ENCODE assay signal across 8 cellular contexts in genomic region chr12:95117178-95117599, GRCh38. TPM values are rescaled to one million over a fixed set of nuclear protein-coding genes. Genes with fewer than 3 reads are reported as not detected.
DNase-seq lines count a peak whose midpoint lies in the region; ATAC-seq and TF ChIP-seq lines count a peak whose summit lies in the region.

No MANE protein-coding gene starts in this region.

- no peak for TF ChIP-seq POLR2A in HCT116 (IDR thresholded peaks at IDR 0.05; ENCODE audit: borderline replicate concordance, extremely low read depth, insufficient read depth, insufficient read length)
- TF ChIP-seq POLR2A in adrenal gland (IDR thresholded peaks at IDR 0.05): no peak

- H3K4me2 ChIP-seq in HCT116 (ENCODE audit: low read length): peak overlapping the region; percentile 56

- no peaks in the 10 kb centered on the region for H3K27me3 ChIP-seq in HCT116 (ENCODE audit: insufficient read depth, low read length)
- no peaks in the 10 kb centered on the region for H3K27me3 ChIP-seq in adrenal gland
- H3K27me3 ChIP-seq in left ventricle myocardium inferior (ENCODE audit: low read depth): no peaks in the 10 kb centered on the region

- H3K9me2 ChIP-seq in HCT116 (ENCODE audit: insufficient read depth): no peaks in the 10 kb centered on the region

- H3K36me3 ChIP-seq in HCT116 (ENCODE audit: control insufficient read depth in 1 of 2, insufficient read depth in 2 of 2, low read length in 2 of 2): 0 out of 4 replicates have a peak, but pooled peaks cover 0 to 5% of the 10 kb centered on the region in 2 experiments
- H3K36me3 ChIP-seq in adrenal gland (replicated peaks in 1 of 2): peaks cover 0 to 7% of the 10 kb centered on the region in 2 donors
- H3K36me3 ChIP-seq in left ventricle myocardium inferior: peaks cover 11% of the 10 kb centered on the region

- TF ChIP-seq RAD21 in HCT116 (IDR thresholded peaks at IDR 0.05; ENCODE audit: low read depth): peak; percentile 93

- POLR2A ChIA-PET in HCT116 (lab: Charles Lee): interaction anchor here (0.5 to 1.5 kb wide), 4 partner anchors 31 to 417 kb away, joined by 3 to 6 read pairs (median 6); partner anchors contain the start of genes FGD6 and VEZT

- peak overlapping the region; percentile 47 for H3K9ac ChIP-seq in HCT116 (ENCODE audit: low read length)

- H3K79me2 ChIP-seq in HCT116 (ENCODE audit: insufficient read depth, low read length): no peaks in the 10 kb centered on the region

- RAD21 ChIA-PET in HCT116 (lab: Charles Lee; ENCODE audit: low non-redundant PET in 1 of 2, low total read pairs in 2 of 2, uncharacterized antibody in 2 of 2, unreplicated experiment in 2 of 2): interaction anchor here (0.6 to 2.0 kb wide), 8 partner anchors 100 to 417 kb away, joined by 3 to 19 read pairs (median 11); partner anchors contain the start of genes FGD6 (in 2 of the 2) and VEZT (in 2 of the 2)

- no TSS peak for BruUV-seq in HCT116 (replicated peaks; lab: Mats Ljungman, UMichigan)

- DNase-seq in GM03348 (ENCODE audit: low spot score) (peak; percentile 68), HCT116 (ENCODE audit: low read depth, low spot score) (peak; percentile 64), NCI-H1092 treated with DMSO at 0.1 percent for 48 hours (lab: John Stamatoyannopoulos, UW) (peak; percentile 59), SW 1271 (lab: John Stamatoyannopoulos, UW) (peak; percentile 51 to 81), adrenal gland (peak; percentile 69 to 89 (median 76)), left ventricle myocardium inferior (no peak), sciatic nerve (ENCODE audit: low spot score) (peak; percentile 80)

- no peak overlapping the region for H2AFZ ChIP-seq in HCT116 (ENCODE audit: low read depth, low read length, poor library complexity, severe bottlenecking)

- ATAC-seq in HCT116 (peak; percentile 80), sciatic nerve (peak; percentile 93), GM21737 (IDR thresholded peaks at IDR 0.05; ENCODE audit: unreplicated experiment) (no peak)

- H3K27ac ChIP-seq in HCT116 (ENCODE audit: low read depth, low read length): peak overlapping the region; percentile 5; the same call in 1 of the 2 replicates
- H3K27ac ChIP-seq in adrenal gland: no peak overlapping the region
- H3K27ac ChIP-seq in left ventricle myocardium inferior (replicated peaks): no peak overlapping the region

- whole genome bisulfite sequencing in adrenal gland, 4 donors: 37 to 55% (median 42%) methylated on average over 2 of the region's 2 CpGs

- no peaks in the 10 kb centered on the region for H4K20me1 ChIP-seq in HCT116 (ENCODE audit: insufficient read depth)

- H3K9me3 ChIP-seq in HCT116 (ENCODE audit: control insufficient read depth in 1 of 2, insufficient read depth in 1 of 2, low read depth in 1 of 2, low read length in 2 of 2) (no peaks in the 10 kb centered on the region), adrenal gland (replicated peaks in 1 of 3) (no peaks in the 10 kb centered on the region), left ventricle myocardium inferior (replicated peaks) (no peaks in the 10 kb centered on the region)

- CTCF ChIA-PET in HCT116 (lab: Charles Lee): interaction anchor here (0.6 to 2.5 kb wide), 18 partner anchors 8 to 479 kb away, joined by 3 to 38 read pairs (median 5); partner anchors contain the start of genes FGD6, NR2C1 and VEZT

- intact Hi-C loops in HCT116 (cut with micrococcal nuclease): loop anchor here (1.0 to 10.0 kb wide), 5 partner anchors 85 to 572 kb away; partner anchors contain the start of genes FGD6 and VEZT
- intact Hi-C loops in adrenal gland (cut with DNase I): loop anchor here (2.0 to 10.0 kb wide), 4 partner anchors 100 to 418 kb away; partner anchors contain the start of genes FGD6 (in 1 of the 2) and VEZT (in 1 of the 2)
- intact Hi-C loops in left ventricle myocardium inferior (cut with micrococcal nuclease): loop anchor here (5.0 kb wide), 3 partner anchors 100 to 415 kb away; partner anchors contain the start of genes FGD6 and VEZT
- intact Hi-C loops in sciatic nerve (cut with DNase I): loop anchor here (5.0 to 10.0 kb wide), 2 partner anchors 220 to 418 kb away; no protein-coding TSS in a partner anchor

- TF ChIP-seq CTCF in HCT116 (IDR thresholded peaks at IDR 0.05 in 2 of 3, conservative IDR thresholded peaks at IDR 0.05 in 1 of 3; ENCODE audit: borderline replicate concordance in 1 of 3, insufficient read depth in 1 of 3, low read depth in 2 of 3, low read length in 2 of 3): peak; percentile 47 to 91 (median 83)
- peak; percentile 63 to 91 (median 80) for TF ChIP-seq CTCF in adrenal gland (IDR thresholded peaks at IDR 0.05)
- peak; percentile 80 for TF ChIP-seq CTCF in left ventricle myocardium inferior (IDR thresholded peaks at IDR 0.05; ENCODE audit: borderline replicate concordance)

- H3K4me1 ChIP-seq in HCT116 (ENCODE audit: control insufficient read depth in 1 of 2, insufficient read depth in 2 of 2, low read length in 2 of 2): peaks cover 9 to 49% of the 10 kb centered on the region in 2 experiments
- peaks cover 0 to 7% of the 10 kb centered on the region in 2 donors for H3K4me1 ChIP-seq in adrenal gland (replicated peaks in 1 of 2)
- H3K4me1 ChIP-seq in left ventricle myocardium inferior: peaks cover 28% of the 10 kb centered on the region

- H3K4me3 ChIP-seq in HCT116 (replicated peaks in 1 of 2; ENCODE audit: low read depth in 1 of 2, low read length in 2 of 2) (peak overlapping the region in 1 of 2 experiments; percentile 23; a peak in 2 of 4 replicates), adrenal gland (no peak overlapping the region), left ventricle myocardium inferior (no peak overlapping the region)

TF ChIP-seq in HCT116, 20 proteins besides CTCF, POLR2A, EP300 and RAD21:
- TF ChIP-seq YY1 (IDR thresholded peaks at IDR 0.05; ENCODE audit: extremely low read depth, insufficient replicate concordance, low read depth, low read length): no peak
- TF ChIP-seq CBX3 (IDR thresholded peaks at IDR 0.05; ENCODE audit: low read depth): peak; percentile 38; the same call in 1 of the 2 replicates
- TF ChIP-seq SP1 (IDR thresholded peaks at IDR 0.05; ENCODE audit: low read depth): no peak
- TF ChIP-seq MAX (IDR thresholded peaks at IDR 0.05): peak; percentile 14; the same call in 1 of the 2 replicates
TF ChIP-seq in HCT116: peak in this region for 2.

RNA-seq across cellular contexts. Expression of gene NR2C1, which starts 43.8 kb away (rescaled TPM):
- total RNA-seq in HCT116 (2021; ENCODE audit: unreplicated experiment) (33.7 TPM), adrenal gland (10 to 100 TPM; 19.8 to 89.8 (median 38.1) TPM), left ventricle myocardium inferior (40.1 TPM), sciatic nerve (49.2 TPM)
- 12.8 and 14.8 TPM in 2 replicates for polyA plus RNA-seq in HCT116 (2012)
- 100 to 1,000 TPM in 2 of 3 donors, 10 to 100 TPM in 1; 33.5 to 300 (median 122) TPM for polyA plus RNA-seq in adrenal gland
